ENCODE assay signal across 8 cellular contexts in genomic region chr10:70331486-70332268, GRCh38. TPM values are rescaled to one million over a fixed set of nuclear protein-coding genes. Genes with fewer than 3 reads are reported as not detected.
DNase-seq lines count a peak whose midpoint lies in the region; ATAC-seq and FAIRE-seq lines count a peak whose summit lies in the region.

No MANE protein-coding gene starts in this region.

- peak; percentile 51 for DNase-seq in HS-27A (ENCODE audit: low read depth)
- DNase-seq in OCI-M1 (lab: John Stamatoyannopoulos, UW), result peak; percentile 97
- DNase-seq in cerebellar cortex (ENCODE audit: low spot score), result peak; percentile 70
- no peak for DNase-seq in left lobe of liver (ENCODE audit: low spot score)
- peak; percentile 93 for DNase-seq in urothelium cell line (ENCODE audit: low spot score)
- DNase-seq in NCI-H187 (lab: John Stamatoyannopoulos, UW), result no peak

- peak overlapping the region; percentile 63 to 93 (median 86) for H3K4me2 ChIP-seq in BLaER1 treated with 17β-estradiol and CSF1 and Interleukin-3, amounts not matched to agents 10 nM and 100 nM

- peaks cover 11 to 98% (median 85%) of the 10 kb centered on the region in 11 experiments; a peak in 21 of 22 replicates for H4K20me1 ChIP-seq in BLaER1 treated with 17β-estradiol and CSF1 and Interleukin-3, amounts not matched to agents 10 nM and 100 nM

- H3K4me1 ChIP-seq in BLaER1 treated with 17β-estradiol and CSF1 and Interleukin-3, amounts not matched to agents 10 nM and 100 nM, result peaks cover 26 to 60% (median 52%) of the 10 kb centered on the region in 10 experiments

- H3K36me3 ChIP-seq in BLaER1 treated with 17β-estradiol and CSF1 and Interleukin-3, amounts not matched to agents 10 nM and 100 nM, result peaks cover 0 to 5% (median 0%) of the 10 kb centered on the region in 11 experiments; a peak in 2 of 22 replicates

- no peak overlapping the region for H3K9ac ChIP-seq in BLaER1 treated with 17β-estradiol and CSF1 and Interleukin-3, amounts not matched to agents 10 nM and 100 nM

- no peak overlapping the region for H3K27ac ChIP-seq in BLaER1 treated with 17β-estradiol and CSF1 and Interleukin-3, amounts not matched to agents 10 nM and 100 nM

- H3K4me3 ChIP-seq in BLaER1 treated with 17β-estradiol and CSF1 and Interleukin-3, amounts not matched to agents 10 nM and 100 nM, result no peak overlapping the region

- peaks cover 32 to 97% (median 73%) of the 10 kb centered on the region in 11 experiments for H3K27me3 ChIP-seq in BLaER1 treated with 17β-estradiol and CSF1 and Interleukin-3, amounts not matched to agents 10 nM and 100 nM

- FAIRE-seq in urothelium cell line (lab: Jason Lieb, UNC), result peak; percentile 70

- ATAC-seq in GM18861 (IDR thresholded peaks at IDR 0.05; ENCODE audit: unreplicated experiment) (peak; percentile 89), left lobe of liver (peak; percentile 77)

- H3K9me3 ChIP-seq in BLaER1 treated with 17β-estradiol and CSF1 and Interleukin-3, amounts not matched to agents 10 nM and 100 nM (replicated peaks in 1 of 11), result peaks cover 12 to 26% (median 17%) of the 10 kb centered on the region in 11 experiments; a peak in 19 of 22 replicates

RNA-seq across cellular contexts. Expression of gene NPFFR1, which starts 47.9 kb away (rescaled TPM):
- not detected for total RNA-seq in left lobe of liver

RNA-seq across cellular contexts. Expression of gene LRRC20, which starts 50.7 kb away (rescaled TPM):
- total RNA-seq in left lobe of liver, result 16.6 TPM

Comparison
In these comparisons a context has a peak if more than half of its experiments do, and no peak if none do; other contexts are left out.
1. DNase-seq: peak in HS-27A (single experiment), OCI-M1 (single experiment), cerebellar cortex (single experiment) and urothelium cell line (single experiment); none in left lobe of liver (single experiment) and NCI-H187 (0 of 2).